In the genomic region with DNA sequence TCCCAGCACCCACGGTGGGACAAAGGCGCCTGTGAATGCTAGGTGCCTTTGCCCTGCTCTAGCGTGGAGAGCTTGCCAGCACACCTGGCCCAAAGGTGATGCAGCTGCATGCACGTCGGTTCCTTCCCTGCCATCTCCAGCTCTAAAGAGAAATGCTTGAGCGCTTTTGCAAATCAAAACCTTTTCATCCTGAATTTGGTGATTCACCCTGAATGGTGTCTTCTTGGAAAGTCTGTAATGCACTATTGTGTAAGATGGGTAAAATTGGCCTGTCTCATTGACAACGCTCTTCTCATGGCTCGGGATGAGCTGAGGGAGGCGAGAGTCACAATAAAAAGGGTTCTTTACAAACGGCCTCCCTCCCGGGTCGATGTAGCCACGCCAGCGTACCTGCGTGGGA, we compare ENCODE assay signal across 21 cellular contexts.
"Had no signal": no experiment of that assay in that cellular context is flagged by ENCODE, and none has a peak within 500 bp of the region (broad histone marks: within the 10 kb centered on the region; RNA-seq: fewer than 3 reads in every experiment).

No MANE protein-coding gene starts in this region.

- H3K27me3 ChIP-seq: hepatocyte, neutrophil, ovary, right atrium auricular region, spleen, testis, vagina had no signal

- H3K36me3 ChIP-seq: left ventricle myocardium inferior, neutrophil, ovary, prostate gland, right atrium auricular region, spleen, vagina had no signal

- DNase-seq: activated CD8-positive, alpha-beta memory T cell treated with anti-CD3 and anti-CD28 coated beads for 24 hours; activated CD8-positive, alpha-beta memory T cell treated with anti-CD3 and anti-CD28 coated beads, Interleukin-2, amount 50 U/mL, for 4 hours; activated naive CD4-positive, alpha-beta T cell treated with anti-CD3 and anti-CD28 coated beads for 36 hours; activated T-cell treated with anti-CD3 and anti-CD28 coated beads, Interleukin-2, amount 50 U/mL, for 4 hours; amygdala; effector CD4-positive, alpha-beta T cell; glutamatergic neuron; kidney glomerular epithelial cell; left ventricle myocardium inferior; midbrain; natural killer cell; ovary; spleen; stimulated activated CD4-positive, alpha-beta T cell treated with anti-CD3 and anti-CD28 coated beads, Interleukin-4, amount 100 ng/mL, for 1 hour; stimulated activated naive CD4-positive, alpha-beta T cell; testis had no signal

- ATAC-seq: activated T-cell treated with anti-CD3 and anti-CD28 coated beads, Interleukin-2, amount 50 U/mL, for 4 hours; natural killer cell had no signal

- H3K4me1 ChIP-seq: left ventricle myocardium inferior, prostate gland, right atrium auricular region, spleen, testis, vagina had no signal

- H3K27ac ChIP-seq: hepatocyte, left ventricle myocardium inferior, neutrophil, ovary, prostate gland, right atrium auricular region, spleen, testis, vagina had no signal

- H3K4me3 ChIP-seq: hepatocyte, left ventricle myocardium inferior, ovary, prostate gland, right atrium auricular region, spleen, testis, vagina had no signal

- H3K9me3 ChIP-seq: neutrophil, ovary, prostate gland, testis, vagina had no signal
